ENCODE assay signal across 9 cellular contexts in the genomic region with DNA sequence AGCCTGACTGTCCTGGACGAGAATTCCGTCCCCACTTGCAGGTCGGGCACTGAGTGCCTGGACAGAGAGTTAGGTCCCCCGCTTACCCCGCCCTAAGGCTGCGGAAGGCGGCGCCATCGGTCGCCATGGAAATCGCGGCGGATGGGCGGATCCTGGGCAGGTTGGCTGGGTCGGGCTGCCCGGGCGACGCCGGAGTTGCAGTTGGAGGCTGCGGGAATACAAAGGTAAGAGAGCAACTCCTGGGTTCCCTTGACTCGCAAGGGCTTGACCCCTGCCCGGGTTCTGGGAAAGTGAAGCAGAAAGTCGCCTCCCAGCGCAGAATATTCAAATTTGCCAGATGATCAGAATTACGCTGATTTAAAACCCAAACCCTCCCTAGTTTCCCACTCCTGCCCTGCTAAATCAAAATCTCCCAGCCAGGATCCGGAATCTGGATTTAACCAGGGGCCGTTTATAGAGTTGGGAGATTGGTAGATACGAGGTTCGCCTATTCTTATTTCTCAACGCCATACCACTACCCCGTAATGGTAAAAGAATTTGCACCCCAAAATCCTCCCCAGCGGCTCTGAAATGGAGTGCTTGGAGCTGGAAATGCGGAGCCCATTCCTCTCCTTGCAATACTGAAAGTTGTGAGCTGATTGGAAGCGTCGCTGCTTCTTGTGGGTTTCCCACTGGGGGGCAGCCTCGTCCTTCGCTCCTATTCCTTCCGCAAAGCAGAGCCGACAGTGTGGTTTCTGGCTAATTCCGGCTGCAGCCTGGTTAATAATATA.
DNase-seq lines count a peak whose midpoint lies in the region; ATAC-seq and TF ChIP-seq lines count a peak whose summit lies in the region.
"Had no signal": no experiment of that assay in that cellular context is flagged by ENCODE, and none has a peak within 500 bp of the region (broad histone marks: within the 10 kb centered on the region; RNA-seq: fewer than 3 reads in every experiment).

No MANE protein-coding gene starts in this region.

- peaks cover 22% of the 10 kb centered on the region for H3K27me3 Mint-ChIP-seq in T-helper 2 cell treated with Interferon-gamma antibody and Interleukin-4, amounts not matched to agents 5 μg/mL and 100 μg/mL, for 36 hours (ENCODE audit: low read depth)

- H3K27ac Mint-ChIP-seq in T-helper 2 cell treated with Interferon-gamma antibody and Interleukin-4, amounts not matched to agents 5 μg/mL and 100 μg/mL, for 36 hours, result peak overlapping the region; percentile 32
- H3K27ac Mint-ChIP-seq: activated B cell treated with CpG ODN at 0.5 μM for 24 hours had no signal

- peak overlapping the region; percentile 88 for H3K4me3 Mint-ChIP-seq in T-helper 2 cell treated with Interferon-gamma antibody and Interleukin-4, amounts not matched to agents 5 μg/mL and 100 μg/mL, for 36 hours
- H3K4me3 Mint-ChIP-seq: activated B cell treated with CpG ODN at 0.5 μM for 24 hours had no signal

- ATAC-seq in esophagus mucosa, result peak; percentile 90

- DNase-seq in COLO668 (lab: John Stamatoyannopoulos, UW; ENCODE audit: unreplicated experiment) (peak; percentile 69), GM20000 (ENCODE audit: low spot score) (peak; percentile 32), NAMALWA (ENCODE audit: low spot score) (peak; percentile 4), mesenteric fat pad (ENCODE audit: low spot score) (peak; percentile 92), superior temporal gyrus (ENCODE audit: extremely low spot score) (peak; percentile 83), HCEC 1CT (no peak)
- DNase-seq in T-helper 2 cell treated with Interferon-gamma antibody and Interleukin-4, amounts not matched to agents 5 μg/mL and 100 μg/mL, for 36 hours (ENCODE audit: low spot score), result peak; percentile 30
- DNase-seq: activated B cell treated with CpG ODN at 0.5 μM for 24 hours had no signal

- peaks cover 14% of the 10 kb centered on the region for H3K4me1 Mint-ChIP-seq in T-helper 2 cell treated with Interferon-gamma antibody and Interleukin-4, amounts not matched to agents 5 μg/mL and 100 μg/mL, for 36 hours (ENCODE audit: low read depth)

- no peaks in the 10 kb centered on the region for H3K9me3 Mint-ChIP-seq in T-helper 2 cell treated with Interferon-gamma antibody and Interleukin-4, amounts not matched to agents 5 μg/mL and 100 μg/mL, for 36 hours

- no peaks in the 10 kb centered on the region for H3K36me3 Mint-ChIP-seq in T-helper 2 cell treated with Interferon-gamma antibody and Interleukin-4, amounts not matched to agents 5 μg/mL and 100 μg/mL, for 36 hours (ENCODE audit: low read depth)

- TF ChIP-seq CTCF in GM20000 (IDR thresholded peaks at IDR 0.05; ENCODE audit: extremely low read depth, missing control alignments), result peak; percentile 21
